Comparison of ENCODE assay signal across 20 cellular contexts in the genomic region with DNA sequence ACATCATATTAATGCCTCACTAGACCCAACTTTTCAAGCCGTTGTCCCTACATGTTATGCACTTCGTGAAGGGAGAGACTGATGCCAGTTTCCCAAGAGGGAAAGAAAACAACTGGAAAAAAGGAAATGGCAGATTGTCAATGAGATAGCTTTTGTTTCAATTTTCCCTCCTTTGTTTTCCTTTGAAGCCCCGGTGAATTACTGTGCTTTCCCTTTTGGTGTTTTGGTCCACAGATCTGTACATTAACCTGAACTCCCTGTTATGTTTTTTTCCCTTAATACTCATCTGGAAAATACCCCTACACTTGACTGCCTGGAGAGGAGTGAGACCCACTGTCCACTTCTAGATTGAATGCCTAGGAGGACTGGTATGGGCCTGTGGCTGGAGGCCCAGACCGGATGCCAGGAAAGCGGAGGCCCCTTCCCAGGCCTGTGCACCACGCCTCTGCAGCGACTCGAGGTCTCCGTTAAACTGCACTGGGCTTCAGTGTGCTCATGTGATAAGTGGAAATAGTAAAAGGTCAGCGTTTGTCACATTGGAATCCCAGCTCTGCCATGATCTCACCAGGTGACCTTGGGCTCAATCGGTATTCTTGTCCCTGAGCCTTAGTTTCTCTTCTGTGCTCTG.
"Had no signal": no experiment of that assay in that cellular context is flagged by ENCODE, and none has a peak within 500 bp of the region (broad histone marks: within the 10 kb centered on the region; RNA-seq: fewer than 3 reads in every experiment).

No MANE protein-coding gene starts in this region.

- H3K27ac ChIP-seq: thoracic aorta had no signal

- H3K36me3 Mint-ChIP-seq: activated naive CD8-positive, alpha-beta T cell treated with anti-CD3 and anti-CD28 coated beads for 36 hours; naive thymus-derived CD4-positive, alpha-beta T cell; type B pancreatic cell; WTC11 had no signal

- H3K27me3 Mint-ChIP-seq: activated naive CD8-positive, alpha-beta T cell treated with anti-CD3 and anti-CD28 coated beads for 36 hours had no signal

- H3K4me1 ChIP-seq: breast epithelium had no signal

- H3K4me3 Mint-ChIP-seq: activated naive CD8-positive, alpha-beta T cell treated with anti-CD3 and anti-CD28 coated beads for 36 hours; naive thymus-derived CD4-positive, alpha-beta T cell; neural crest cell; T-helper 1 cell treated with Interleukin-12 subunit alpha and Interleukin-12 subunit beta and Interleukin-4 antibody, amounts not matched to agents 30 μg/mL and 1 μg/mL, for 36 hours; type B pancreatic cell; WTC11 had no signal

- H3K36me3 ChIP-seq: breast epithelium, thoracic aorta had no signal

- H3K4me1 Mint-ChIP-seq: activated naive CD8-positive, alpha-beta T cell treated with anti-CD3 and anti-CD28 coated beads for 36 hours; WTC11 had no signal

- DNase-seq: activated naive CD4-positive, alpha-beta T cell treated with Interleukin-2 at 50 U/mL for 16 hours; activated naive CD8-positive, alpha-beta T cell treated with anti-CD3 and anti-CD28 coated beads for 36 hours; activated T-cell treated with anti-CD3 and anti-CD28 coated beads, Interleukin-2, amount 50 U/mL, for 48 hours; amniotic stem cell; cortex of kidney; effector CD4-positive, alpha-beta T cell; foreskin melanocyte; glutamatergic neuron; naive thymus-derived CD4-positive, alpha-beta T cell; posterior cingulate gyrus; stimulated activated CD4-positive, alpha-beta T cell treated with anti-CD3 and anti-CD28 coated beads, Interleukin-4, amount 100 ng/mL, for 1 hour; stimulated activated naive CD4-positive, alpha-beta T cell; T1000 had no signal

- ATAC-seq: naive thymus-derived CD4-positive, alpha-beta T cell; WTC11 had no signal

- H3K4me3 ChIP-seq: breast epithelium, lung, thoracic aorta had no signal

- H3K9me3 Mint-ChIP-seq: neural crest cell; T-helper 1 cell treated with Interleukin-12 subunit alpha and Interleukin-12 subunit beta and Interleukin-4 antibody, amounts not matched to agents 30 μg/mL and 1 μg/mL, for 36 hours; type B pancreatic cell had no signal

- H3K9me3 ChIP-seq: breast epithelium, thoracic aorta had no signal

- H3K27me3 ChIP-seq: breast epithelium had no signal

- H3K27ac Mint-ChIP-seq: activated naive CD8-positive, alpha-beta T cell treated with anti-CD3 and anti-CD28 coated beads for 36 hours; naive thymus-derived CD4-positive, alpha-beta T cell; T-helper 1 cell treated with Interleukin-12 subunit alpha and Interleukin-12 subunit beta and Interleukin-4 antibody, amounts not matched to agents 30 μg/mL and 1 μg/mL, for 36 hours; type B pancreatic cell; WTC11 had no signal
